Comparison of ENCODE assay signal across 2 cellular contexts in genomic region chr10:6171891-6172354, GRCh38.
TF ChIP-seq lines count a peak whose summit lies in the region.

No MANE protein-coding gene starts in this region.

TF ChIP-seq in liver, 16 proteins besides CTCF, POLR2A, EP300 and RAD21 (continued from another document):
- TF ChIP-seq REST (IDR thresholded peaks at IDR 0.05) (no peak), GABPA (IDR thresholded peaks at IDR 0.05 in 1 of 2, conservative IDR thresholded peaks at IDR 0.05 in 1 of 2) (no peak), ZBTB33 (IDR thresholded peaks at IDR 0.05) (no peak), HNF4G (IDR thresholded peaks at IDR 0.05) (no peak), MAX (IDR thresholded peaks at IDR 0.05) (no peak)

TF ChIP-seq in HepG2, 621 proteins besides CTCF, POLR2A, EP300 and RAD21 (continued from another document):
- TF ChIP-seq ZNF800 (CRISPR knock-in tag; IDR thresholded peaks at IDR 0.05) (no peak), DDIT3 (CRISPR knock-in tag; IDR thresholded peaks at IDR 0.05) (no peak), PRMT3 (CRISPR knock-in tag; IDR thresholded peaks at IDR 0.05; ENCODE audit: borderline replicate concordance, low read depth) (no peak), RNF219 (CRISPR knock-in tag; IDR thresholded peaks at IDR 0.05) (no peak), NFKBIZ (CRISPR knock-in tag; IDR thresholded peaks at IDR 0.05) (no peak), KDM6A (CRISPR knock-in tag; IDR thresholded peaks at IDR 0.05; ENCODE audit: low read depth) (no peak), PREB (CRISPR knock-in tag; IDR thresholded peaks at IDR 0.05) (no peak), CEBPB (IDR thresholded peaks at IDR 0.05; ENCODE audit: borderline replicate concordance, low read depth, low read length) (no peak), ZNF30 (CRISPR knock-in tag; IDR thresholded peaks at IDR 0.05) (no peak), PHF5A (CRISPR knock-in tag; IDR thresholded peaks at IDR 0.05; ENCODE audit: low read depth, unreplicated experiment) (no peak), ZBTB49 (CRISPR knock-in tag; IDR thresholded peaks at IDR 0.05; ENCODE audit: borderline replicate concordance) (no peak), ZNF460 (CRISPR knock-in tag; IDR thresholded peaks at IDR 0.05; ENCODE audit: borderline replicate concordance) (no peak), GABPB1 (CRISPR knock-in tag; IDR thresholded peaks at IDR 0.05) (no peak), RFX1 (IDR thresholded peaks at IDR 0.05) (no peak), DZIP1 (CRISPR knock-in tag; IDR thresholded peaks at IDR 0.05) (no peak), ZNF280B (CRISPR knock-in tag; IDR thresholded peaks at IDR 0.05; ENCODE audit: borderline replicate concordance) (no peak), ZFP41 (CRISPR knock-in tag; IDR thresholded peaks at IDR 0.05; ENCODE audit: borderline replicate concordance) (no peak), ZNF562 (CRISPR knock-in tag; IDR thresholded peaks at IDR 0.05; ENCODE audit: borderline replicate concordance) (no peak)
